In the genomic region with DNA sequence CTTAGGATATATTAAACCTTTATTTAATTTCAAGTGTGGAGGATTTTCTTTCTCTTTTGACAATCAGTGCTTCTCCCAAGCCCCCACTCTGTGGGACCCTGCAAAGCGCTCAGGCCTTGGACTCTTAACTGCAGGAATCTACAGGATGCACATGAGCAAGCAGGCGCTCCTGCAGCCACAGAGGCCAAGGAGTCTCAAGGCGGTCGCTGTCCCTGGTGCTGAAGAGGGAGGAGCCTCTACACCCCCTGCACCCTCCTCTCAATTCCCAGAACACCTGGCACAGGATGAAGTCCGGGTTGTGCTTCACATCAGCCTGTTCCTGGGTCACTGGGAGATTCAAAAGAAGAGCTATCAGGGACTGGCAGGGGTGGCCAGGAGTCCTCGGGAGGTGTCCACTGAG, we compare ENCODE assay signal across 2 cellular contexts.
TF ChIP-seq lines count a peak whose summit lies in the region.

No MANE protein-coding gene starts in this region.

TF ChIP-seq in HCT116, 20 proteins besides CTCF, POLR2A, EP300 and RAD21:
- TF ChIP-seq, protein P1, sequence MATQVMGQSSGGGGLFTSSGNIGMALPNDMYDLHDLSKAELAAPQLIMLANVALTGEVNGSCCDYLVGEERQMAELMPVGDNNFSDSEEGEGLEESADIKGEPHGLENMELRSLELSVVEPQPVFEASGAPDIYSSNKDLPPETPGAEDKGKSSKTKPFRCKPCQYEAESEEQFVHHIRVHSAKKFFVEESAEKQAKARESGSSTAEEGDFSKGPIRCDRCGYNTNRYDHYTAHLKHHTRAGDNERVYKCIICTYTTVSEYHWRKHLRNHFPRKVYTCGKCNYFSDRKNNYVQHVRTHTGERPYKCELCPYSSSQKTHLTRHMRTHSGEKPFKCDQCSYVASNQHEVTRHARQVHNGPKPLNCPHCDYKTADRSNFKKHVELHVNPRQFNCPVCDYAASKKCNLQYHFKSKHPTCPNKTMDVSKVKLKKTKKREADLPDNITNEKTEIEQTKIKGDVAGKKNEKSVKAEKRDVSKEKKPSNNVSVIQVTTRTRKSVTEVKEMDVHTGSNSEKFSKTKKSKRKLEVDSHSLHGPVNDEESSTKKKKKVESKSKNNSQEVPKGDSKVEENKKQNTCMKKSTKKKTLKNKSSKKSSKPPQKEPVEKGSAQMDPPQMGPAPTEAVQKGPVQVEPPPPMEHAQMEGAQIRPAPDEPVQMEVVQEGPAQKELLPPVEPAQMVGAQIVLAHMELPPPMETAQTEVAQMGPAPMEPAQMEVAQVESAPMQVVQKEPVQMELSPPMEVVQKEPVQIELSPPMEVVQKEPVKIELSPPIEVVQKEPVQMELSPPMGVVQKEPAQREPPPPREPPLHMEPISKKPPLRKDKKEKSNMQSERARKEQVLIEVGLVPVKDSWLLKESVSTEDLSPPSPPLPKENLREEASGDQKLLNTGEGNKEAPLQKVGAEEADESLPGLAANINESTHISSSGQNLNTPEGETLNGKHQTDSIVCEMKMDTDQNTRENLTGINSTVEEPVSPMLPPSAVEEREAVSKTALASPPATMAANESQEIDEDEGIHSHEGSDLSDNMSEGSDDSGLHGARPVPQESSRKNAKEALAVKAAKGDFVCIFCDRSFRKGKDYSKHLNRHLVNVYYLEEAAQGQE (IDR thresholded peaks at IDR 0.05; ENCODE audit: low read depth) = peak; percentile 95
- no peak for TF ChIP-seq YY1 (IDR thresholded peaks at IDR 0.05; ENCODE audit: extremely low read depth, insufficient replicate concordance, low read depth, low read length)

TF ChIP-seq in K562, 482 proteins besides CTCF, POLR2A, EP300 and RAD21:
- peak; percentile 78 for TF ChIP-seq BCOR (IDR thresholded peaks at IDR 0.05)
- 0 out of 2 replicates have a peak, but pooled peaks have one; percentile 53 for TF ChIP-seq CBX1 (IDR thresholded peaks at IDR 0.05; ENCODE audit: low read depth)
- TF ChIP-seq CBX5 (IDR thresholded peaks at IDR 0.05; ENCODE audit: borderline replicate concordance, low read depth) = 0 out of 2 replicates have a peak, but pooled peaks have one; percentile 48
- TF ChIP-seq, protein P2, sequence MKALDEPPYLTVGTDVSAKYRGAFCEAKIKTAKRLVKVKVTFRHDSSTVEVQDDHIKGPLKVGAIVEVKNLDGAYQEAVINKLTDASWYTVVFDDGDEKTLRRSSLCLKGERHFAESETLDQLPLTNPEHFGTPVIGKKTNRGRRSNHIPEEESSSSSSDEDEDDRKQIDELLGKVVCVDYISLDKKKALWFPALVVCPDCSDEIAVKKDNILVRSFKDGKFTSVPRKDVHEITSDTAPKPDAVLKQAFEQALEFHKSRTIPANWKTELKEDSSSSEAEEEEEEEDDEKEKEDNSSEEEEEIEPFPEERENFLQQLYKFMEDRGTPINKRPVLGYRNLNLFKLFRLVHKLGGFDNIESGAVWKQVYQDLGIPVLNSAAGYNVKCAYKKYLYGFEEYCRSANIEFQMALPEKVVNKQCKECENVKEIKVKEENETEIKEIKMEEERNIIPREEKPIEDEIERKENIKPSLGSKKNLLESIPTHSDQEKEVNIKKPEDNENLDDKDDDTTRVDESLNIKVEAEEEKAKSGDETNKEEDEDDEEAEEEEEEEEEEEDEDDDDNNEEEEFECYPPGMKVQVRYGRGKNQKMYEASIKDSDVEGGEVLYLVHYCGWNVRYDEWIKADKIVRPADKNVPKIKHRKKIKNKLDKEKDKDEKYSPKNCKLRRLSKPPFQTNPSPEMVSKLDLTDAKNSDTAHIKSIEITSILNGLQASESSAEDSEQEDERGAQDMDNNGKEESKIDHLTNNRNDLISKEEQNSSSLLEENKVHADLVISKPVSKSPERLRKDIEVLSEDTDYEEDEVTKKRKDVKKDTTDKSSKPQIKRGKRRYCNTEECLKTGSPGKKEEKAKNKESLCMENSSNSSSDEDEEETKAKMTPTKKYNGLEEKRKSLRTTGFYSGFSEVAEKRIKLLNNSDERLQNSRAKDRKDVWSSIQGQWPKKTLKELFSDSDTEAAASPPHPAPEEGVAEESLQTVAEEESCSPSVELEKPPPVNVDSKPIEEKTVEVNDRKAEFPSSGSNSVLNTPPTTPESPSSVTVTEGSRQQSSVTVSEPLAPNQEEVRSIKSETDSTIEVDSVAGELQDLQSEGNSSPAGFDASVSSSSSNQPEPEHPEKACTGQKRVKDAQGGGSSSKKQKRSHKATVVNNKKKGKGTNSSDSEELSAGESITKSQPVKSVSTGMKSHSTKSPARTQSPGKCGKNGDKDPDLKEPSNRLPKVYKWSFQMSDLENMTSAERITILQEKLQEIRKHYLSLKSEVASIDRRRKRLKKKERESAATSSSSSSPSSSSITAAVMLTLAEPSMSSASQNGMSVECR (CRISPR knock-in tag; IDR thresholded peaks at IDR 0.05) = 0 out of 2 replicates have a peak, but pooled peaks have one; percentile 30
- peak; percentile 91 for TF ChIP-seq EHMT2 (IDR thresholded peaks at IDR 0.05)
- TF ChIP-seq PYGO2 (tag; IDR thresholded peaks at IDR 0.05) = no peak
- TF ChIP-seq MIER1 (IDR thresholded peaks at IDR 0.05; ENCODE audit: low read depth) = peak; percentile 89
- TF ChIP-seq SMARCA5 (IDR thresholded peaks at IDR 0.05) = peak; percentile 67; the same call in 1 of the 2 replicates
- peak; percentile 96 for TF ChIP-seq RBM25 (IDR thresholded peaks at IDR 0.05; ENCODE audit: low read depth, low read length, severe bottlenecking)
- peak; percentile 94 for TF ChIP-seq PTBP1 (IDR thresholded peaks at IDR 0.05; ENCODE audit: low read depth, low read length)
- TF ChIP-seq RCOR1 (IDR thresholded peaks at IDR 0.05; ENCODE audit: borderline replicate concordance in 1 of 2, low read depth in 2 of 2, low read length in 2 of 2) = peak in 1 of 2 experiments; percentile 63; a peak in 1 of 4 replicates
- TF ChIP-seq, protein P1 (CRISPR knock-in tag; IDR thresholded peaks at IDR 0.05; ENCODE audit: low read depth) = peak; percentile 91
- TF ChIP-seq SAP30 (IDR thresholded peaks at IDR 0.05; ENCODE audit: borderline replicate concordance, insufficient read depth, low read depth, low read length, poor library complexity, severe bottlenecking) = no peak
- TF ChIP-seq HLTF (IDR thresholded peaks at IDR 0.05) = peak; percentile 69; the same call in 1 of the 2 replicates
- no peak for TF ChIP-seq NR4A1 (CRISPR knock-in tag; IDR thresholded peaks at IDR 0.05)
- TF ChIP-seq NR4A1 (tag; IDR thresholded peaks at IDR 0.05) = no peak
- TF ChIP-seq TGIF2 (CRISPR knock-in tag; IDR thresholded peaks at IDR 0.05) = no peak
- TF ChIP-seq PTRF (tag; IDR thresholded peaks at IDR 0.05) = no peak
- peak in 1 of 2 experiments; percentile 50; a peak in 1 of 3 replicates for TF ChIP-seq CBX3 (IDR thresholded peaks at IDR 0.05; ENCODE audit: borderline replicate concordance in 1 of 2, low read length in 2 of 2)
- TF ChIP-seq, protein P3, sequence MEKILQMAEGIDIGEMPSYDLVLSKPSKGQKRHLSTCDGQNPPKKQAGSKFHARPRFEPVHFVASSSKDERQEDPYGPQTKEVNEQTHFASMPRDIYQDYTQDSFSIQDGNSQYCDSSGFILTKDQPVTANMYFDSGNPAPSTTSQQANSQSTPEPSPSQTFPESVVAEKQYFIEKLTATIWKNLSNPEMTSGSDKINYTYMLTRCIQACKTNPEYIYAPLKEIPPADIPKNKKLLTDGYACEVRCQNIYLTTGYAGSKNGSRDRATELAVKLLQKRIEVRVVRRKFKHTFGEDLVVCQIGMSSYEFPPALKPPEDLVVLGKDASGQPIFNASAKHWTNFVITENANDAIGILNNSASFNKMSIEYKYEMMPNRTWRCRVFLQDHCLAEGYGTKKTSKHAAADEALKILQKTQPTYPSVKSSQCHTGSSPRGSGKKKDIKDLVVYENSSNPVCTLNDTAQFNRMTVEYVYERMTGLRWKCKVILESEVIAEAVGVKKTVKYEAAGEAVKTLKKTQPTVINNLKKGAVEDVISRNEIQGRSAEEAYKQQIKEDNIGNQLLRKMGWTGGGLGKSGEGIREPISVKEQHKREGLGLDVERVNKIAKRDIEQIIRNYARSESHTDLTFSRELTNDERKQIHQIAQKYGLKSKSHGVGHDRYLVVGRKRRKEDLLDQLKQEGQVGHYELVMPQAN (IDR thresholded peaks at IDR 0.05; ENCODE audit: borderline replicate concordance) = no peak
- TF ChIP-seq, protein P4, sequence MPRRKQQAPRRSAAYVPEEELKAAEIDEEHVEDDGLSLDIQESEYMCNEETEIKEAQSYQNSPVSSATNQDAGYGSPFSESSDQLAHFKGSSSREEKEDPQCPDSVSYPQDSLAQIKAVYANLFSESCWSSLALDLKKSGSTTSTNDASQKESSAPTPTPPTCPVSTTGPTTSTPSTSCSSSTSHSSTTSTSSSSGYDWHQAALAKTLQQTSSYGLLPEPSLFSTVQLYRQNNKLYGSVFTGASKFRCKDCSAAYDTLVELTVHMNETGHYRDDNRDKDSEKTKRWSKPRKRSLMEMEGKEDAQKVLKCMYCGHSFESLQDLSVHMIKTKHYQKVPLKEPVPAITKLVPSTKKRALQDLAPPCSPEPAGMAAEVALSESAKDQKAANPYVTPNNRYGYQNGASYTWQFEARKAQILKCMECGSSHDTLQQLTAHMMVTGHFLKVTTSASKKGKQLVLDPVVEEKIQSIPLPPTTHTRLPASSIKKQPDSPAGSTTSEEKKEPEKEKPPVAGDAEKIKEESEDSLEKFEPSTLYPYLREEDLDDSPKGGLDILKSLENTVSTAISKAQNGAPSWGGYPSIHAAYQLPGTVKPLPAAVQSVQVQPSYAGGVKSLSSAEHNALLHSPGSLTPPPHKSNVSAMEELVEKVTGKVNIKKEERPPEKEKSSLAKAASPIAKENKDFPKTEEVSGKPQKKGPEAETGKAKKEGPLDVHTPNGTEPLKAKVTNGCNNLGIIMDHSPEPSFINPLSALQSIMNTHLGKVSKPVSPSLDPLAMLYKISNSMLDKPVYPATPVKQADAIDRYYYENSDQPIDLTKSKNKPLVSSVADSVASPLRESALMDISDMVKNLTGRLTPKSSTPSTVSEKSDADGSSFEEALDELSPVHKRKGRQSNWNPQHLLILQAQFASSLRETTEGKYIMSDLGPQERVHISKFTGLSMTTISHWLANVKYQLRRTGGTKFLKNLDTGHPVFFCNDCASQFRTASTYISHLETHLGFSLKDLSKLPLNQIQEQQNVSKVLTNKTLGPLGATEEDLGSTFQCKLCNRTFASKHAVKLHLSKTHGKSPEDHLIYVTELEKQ (CRISPR knock-in tag; IDR thresholded peaks at IDR 0.05) = no peak
- no peak for TF ChIP-seq SRSF1 (IDR thresholded peaks at IDR 0.05; ENCODE audit: low read depth, low read length)
- TF ChIP-seq, protein P5, sequence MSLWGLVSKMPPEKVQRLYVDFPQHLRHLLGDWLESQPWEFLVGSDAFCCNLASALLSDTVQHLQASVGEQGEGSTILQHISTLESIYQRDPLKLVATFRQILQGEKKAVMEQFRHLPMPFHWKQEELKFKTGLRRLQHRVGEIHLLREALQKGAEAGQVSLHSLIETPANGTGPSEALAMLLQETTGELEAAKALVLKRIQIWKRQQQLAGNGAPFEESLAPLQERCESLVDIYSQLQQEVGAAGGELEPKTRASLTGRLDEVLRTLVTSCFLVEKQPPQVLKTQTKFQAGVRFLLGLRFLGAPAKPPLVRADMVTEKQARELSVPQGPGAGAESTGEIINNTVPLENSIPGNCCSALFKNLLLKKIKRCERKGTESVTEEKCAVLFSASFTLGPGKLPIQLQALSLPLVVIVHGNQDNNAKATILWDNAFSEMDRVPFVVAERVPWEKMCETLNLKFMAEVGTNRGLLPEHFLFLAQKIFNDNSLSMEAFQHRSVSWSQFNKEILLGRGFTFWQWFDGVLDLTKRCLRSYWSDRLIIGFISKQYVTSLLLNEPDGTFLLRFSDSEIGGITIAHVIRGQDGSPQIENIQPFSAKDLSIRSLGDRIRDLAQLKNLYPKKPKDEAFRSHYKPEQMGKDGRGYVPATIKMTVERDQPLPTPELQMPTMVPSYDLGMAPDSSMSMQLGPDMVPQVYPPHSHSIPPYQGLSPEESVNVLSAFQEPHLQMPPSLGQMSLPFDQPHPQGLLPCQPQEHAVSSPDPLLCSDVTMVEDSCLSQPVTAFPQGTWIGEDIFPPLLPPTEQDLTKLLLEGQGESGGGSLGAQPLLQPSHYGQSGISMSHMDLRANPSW (CRISPR knock-in tag; IDR thresholded peaks at IDR 0.05) = no peak
- TF ChIP-seq, protein P6, sequence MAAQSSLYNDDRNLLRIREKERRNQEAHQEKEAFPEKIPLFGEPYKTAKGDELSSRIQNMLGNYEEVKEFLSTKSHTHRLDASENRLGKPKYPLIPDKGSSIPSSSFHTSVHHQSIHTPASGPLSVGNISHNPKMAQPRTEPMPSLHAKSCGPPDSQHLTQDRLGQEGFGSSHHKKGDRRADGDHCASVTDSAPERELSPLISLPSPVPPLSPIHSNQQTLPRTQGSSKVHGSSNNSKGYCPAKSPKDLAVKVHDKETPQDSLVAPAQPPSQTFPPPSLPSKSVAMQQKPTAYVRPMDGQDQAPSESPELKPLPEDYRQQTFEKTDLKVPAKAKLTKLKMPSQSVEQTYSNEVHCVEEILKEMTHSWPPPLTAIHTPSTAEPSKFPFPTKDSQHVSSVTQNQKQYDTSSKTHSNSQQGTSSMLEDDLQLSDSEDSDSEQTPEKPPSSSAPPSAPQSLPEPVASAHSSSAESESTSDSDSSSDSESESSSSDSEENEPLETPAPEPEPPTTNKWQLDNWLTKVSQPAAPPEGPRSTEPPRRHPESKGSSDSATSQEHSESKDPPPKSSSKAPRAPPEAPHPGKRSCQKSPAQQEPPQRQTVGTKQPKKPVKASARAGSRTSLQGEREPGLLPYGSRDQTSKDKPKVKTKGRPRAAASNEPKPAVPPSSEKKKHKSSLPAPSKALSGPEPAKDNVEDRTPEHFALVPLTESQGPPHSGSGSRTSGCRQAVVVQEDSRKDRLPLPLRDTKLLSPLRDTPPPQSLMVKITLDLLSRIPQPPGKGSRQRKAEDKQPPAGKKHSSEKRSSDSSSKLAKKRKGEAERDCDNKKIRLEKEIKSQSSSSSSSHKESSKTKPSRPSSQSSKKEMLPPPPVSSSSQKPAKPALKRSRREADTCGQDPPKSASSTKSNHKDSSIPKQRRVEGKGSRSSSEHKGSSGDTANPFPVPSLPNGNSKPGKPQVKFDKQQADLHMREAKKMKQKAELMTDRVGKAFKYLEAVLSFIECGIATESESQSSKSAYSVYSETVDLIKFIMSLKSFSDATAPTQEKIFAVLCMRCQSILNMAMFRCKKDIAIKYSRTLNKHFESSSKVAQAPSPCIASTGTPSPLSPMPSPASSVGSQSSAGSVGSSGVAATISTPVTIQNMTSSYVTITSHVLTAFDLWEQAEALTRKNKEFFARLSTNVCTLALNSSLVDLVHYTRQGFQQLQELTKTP (IDR thresholded peaks at IDR 0.05; ENCODE audit: low read depth in 1 of 2, partially characterized antibody in 2 of 2) = peak in 1 of 2 experiments; percentile 47
TF ChIP-seq in K562: peak in this region for 14.
